Comparison of ENCODE assay signal across 8 cellular contexts in genomic region chr15:68817304-68818087, GRCh38. TPM values are rescaled to one million over a fixed set of nuclear protein-coding genes. Genes with fewer than 3 reads are reported as not detected.
DNase-seq lines count a peak whose midpoint lies in the region; ATAC-seq and TF ChIP-seq lines count a peak whose summit lies in the region.

No MANE protein-coding gene starts in this region.

- RAD21 ChIA-PET in HCT116 (lab: Charles Lee; ENCODE audit: low non-redundant PET in 1 of 2, low total read pairs in 2 of 2, uncharacterized antibody in 2 of 2, unreplicated experiment in 2 of 2): interaction anchor here in 1 of 2 experiments (0.7 kb wide), 1 partner anchor 93 kb away, joined by 3 read pairs; no protein-coding TSS in a partner anchor

- peak overlapping the region; percentile 99 for H3K27ac ChIP-seq in DND-41 (ENCODE audit: low read length)
- H3K27ac ChIP-seq in HCT116 (ENCODE audit: low read depth, low read length): peak overlapping the region; percentile 96
- peak overlapping the region; percentile 95 to 100 (median 99) for H3K27ac ChIP-seq in dorsolateral prefrontal cortex
- H3K27ac ChIP-seq in lower lobe of right lung: peak overlapping the region; percentile 99

- TF ChIP-seq RAD21 in HCT116 (IDR thresholded peaks at IDR 0.05; ENCODE audit: low read depth): no peak

- BruUV-seq in HCT116 (replicated peaks; lab: Mats Ljungman, UMichigan): no TSS peak

- H3K9me3 ChIP-seq in DND-41 (ENCODE audit: insufficient read depth, low read length, severe bottlenecking) (no peaks in the 10 kb centered on the region), HCT116 (ENCODE audit: control insufficient read depth in 1 of 2, insufficient read depth in 1 of 2, low read depth in 1 of 2, low read length in 2 of 2) (no peaks in the 10 kb centered on the region), lower lobe of right lung (no peaks in the 10 kb centered on the region)

- peak overlapping the region; percentile 93 to 94; a peak in 3 of 4 replicates for H3K4me3 ChIP-seq in DND-41 (ENCODE audit: low read depth in 1 of 2, low read length in 2 of 2)
- peak overlapping the region; percentile 72 to 82 for H3K4me3 ChIP-seq in HCT116 (replicated peaks in 1 of 2; ENCODE audit: low read depth in 1 of 2, low read length in 2 of 2)
- H3K4me3 ChIP-seq in dorsolateral prefrontal cortex: peak overlapping the region; percentile 68 to 99 (median 91)
- peak overlapping the region; percentile 96 for H3K4me3 ChIP-seq in lower lobe of right lung

- no peaks in the 10 kb centered on the region for H3K9me2 ChIP-seq in HCT116 (ENCODE audit: insufficient read depth)

- H3K36me3 ChIP-seq in DND-41 (ENCODE audit: insufficient read depth, low read length) (peaks cover 43% of the 10 kb centered on the region), HCT116 (ENCODE audit: control insufficient read depth in 1 of 2, insufficient read depth in 2 of 2, low read length in 2 of 2) (0 out of 4 replicates have a peak, but pooled peaks cover 0 to 3% of the 10 kb centered on the region in 2 experiments), lower lobe of right lung (no peaks in the 10 kb centered on the region)

- H3K9ac ChIP-seq in DND-41 (ENCODE audit: low read depth, low read length) (peak overlapping the region; percentile 99), HCT116 (ENCODE audit: low read length) (peak overlapping the region; percentile 91)

- H3K4me1 ChIP-seq in DND-41 (ENCODE audit: insufficient read depth, low read length): peaks cover 32% of the 10 kb centered on the region
- peaks cover 22 to 46% of the 10 kb centered on the region in 2 experiments for H3K4me1 ChIP-seq in HCT116 (ENCODE audit: control insufficient read depth in 1 of 2, insufficient read depth in 2 of 2, low read length in 2 of 2)
- peaks cover 52% of the 10 kb centered on the region for H3K4me1 ChIP-seq in lower lobe of right lung

- DNase-seq in DND-41 (peak; percentile 69), HCT116 (ENCODE audit: low read depth, low spot score) (no peak), NCI-H226 (peak; percentile 43), dorsolateral prefrontal cortex (peak in 7 of 10 donors; percentile 46 to 72 (median 60)), lower lobe of right lung (peak; percentile 85)
- DNase-seq in activated CD4-positive, alpha-beta T cell treated with anti-CD3 and anti-CD28 coated beads, Interleukin-2, amount 50 U/mL, for 48 hours: peak; percentile 71 to 74
- peak; percentile 53 to 63 (median 60) for DNase-seq in stimulated activated CD4-positive, alpha-beta T cell treated with anti-CD3 and anti-CD28 coated beads, TNF-alpha, amount 100 ng/mL, for 24 hours (ENCODE audit: low read depth in 3 of 3)

- H4K20me1 ChIP-seq in DND-41 (ENCODE audit: insufficient read depth, low read length) (peaks cover 53% of the 10 kb centered on the region), HCT116 (ENCODE audit: insufficient read depth) (peaks cover 11% of the 10 kb centered on the region; the same call in 1 of the 2 replicates)

- no peak for TF ChIP-seq CTCF in DND-41 (IDR thresholded peaks at IDR 0.05; ENCODE audit: borderline replicate concordance, extremely low read depth, low read length, poor library complexity, severe bottlenecking)
- no peak for TF ChIP-seq CTCF in HCT116 (IDR thresholded peaks at IDR 0.05 in 2 of 3, conservative IDR thresholded peaks at IDR 0.05 in 1 of 3; ENCODE audit: borderline replicate concordance in 1 of 3, insufficient read depth in 1 of 3, low read depth in 2 of 3, low read length in 2 of 3)
- TF ChIP-seq CTCF in dorsolateral prefrontal cortex (IDR thresholded peaks at IDR 0.05 in 54 of 56, conservative IDR thresholded peaks at IDR 0.05 in 2 of 56; ENCODE audit: low read depth in 1 of 56, partially characterized antibody in 56 of 56): peak in 7 of 56 donors; percentile 4 to 14 (median 10)
- no peak for TF ChIP-seq CTCF in lower lobe of right lung (IDR thresholded peaks at IDR 0.05)

- H3K4me2 ChIP-seq in DND-41 (ENCODE audit: insufficient read depth, low read length): peak overlapping the region; percentile 91
- H3K4me2 ChIP-seq in HCT116 (ENCODE audit: low read length): peak overlapping the region; percentile 96

- CTCF ChIA-PET in HCT116 (lab: Charles Lee): interaction anchor here (1.5 to 1.6 kb wide), 2 partner anchors 13 to 58 kb away, joined by 4 to 7 read pairs; no protein-coding TSS in a partner anchor

- peak; percentile 37 for ATAC-seq in DND-41 (ENCODE audit: insufficient read depth, low read depth)
- peak; percentile 31 for ATAC-seq in HCT116
- peak; percentile 73 for ATAC-seq in lower lobe of right lung
- ATAC-seq in HG03025 (IDR thresholded peaks at IDR 0.05; ENCODE audit: low FRiP score, unreplicated experiment): no peak

- no peaks in the 10 kb centered on the region for H3K27me3 ChIP-seq in DND-41 (ENCODE audit: insufficient read depth, low read length, poor library complexity)
- no peaks in the 10 kb centered on the region for H3K27me3 ChIP-seq in HCT116 (ENCODE audit: insufficient read depth, low read length)
- no peaks in the 10 kb centered on the region for H3K27me3 ChIP-seq in dorsolateral prefrontal cortex
- H3K27me3 ChIP-seq in lower lobe of right lung (ENCODE audit: low read depth): no peaks in the 10 kb centered on the region

- intact Hi-C loops in HCT116 (cut with micrococcal nuclease): no loop called here
- intact Hi-C loops in dorsolateral prefrontal cortex (cut with DNase I): loop anchor here (1.0 to 5.0 kb wide), 6 partner anchors 21 to 265 kb away; no protein-coding TSS in a partner anchor
- intact Hi-C loops in lower lobe of right lung (cut with DNase I): no loop called here

- TF ChIP-seq POLR2A in HCT116 (IDR thresholded peaks at IDR 0.05; ENCODE audit: borderline replicate concordance, extremely low read depth, insufficient read depth, insufficient read length): no peak

- peaks cover 98% of the 10 kb centered on the region for H3K79me2 ChIP-seq in DND-41 (ENCODE audit: insufficient read depth, low read length)
- peaks cover 94% of the 10 kb centered on the region for H3K79me2 ChIP-seq in HCT116 (ENCODE audit: insufficient read depth, low read length)

- H2AFZ ChIP-seq in DND-41 (ENCODE audit: low read depth, low read length) (peak overlapping the region; percentile 64), HCT116 (ENCODE audit: low read depth, low read length, poor library complexity, severe bottlenecking) (no peak overlapping the region)

- POLR2A ChIA-PET in HCT116 (lab: Charles Lee): no interaction called here

TF ChIP-seq in HCT116, 20 proteins besides CTCF, POLR2A, EP300 and RAD21 (continues in another document):
- TF ChIP-seq ELF1 (IDR thresholded peaks at IDR 0.05; ENCODE audit: borderline replicate concordance, low read depth): no peak
- TF ChIP-seq JUND (IDR thresholded peaks at IDR 0.05): no peak
- TF ChIP-seq EGR1 (IDR thresholded peaks at IDR 0.05; ENCODE audit: low read depth): no peak
- TF ChIP-seq SP1 (IDR thresholded peaks at IDR 0.05; ENCODE audit: low read depth): no peak
- TF ChIP-seq YY1 (IDR thresholded peaks at IDR 0.05; ENCODE audit: extremely low read depth, insufficient replicate concordance, low read depth, low read length): peak; percentile 79
- TF ChIP-seq POLR2AphosphoS5 (IDR thresholded peaks at IDR 0.05; ENCODE audit: low read depth, low read length): peak; percentile 51
- no peak for TF ChIP-seq REST (IDR thresholded peaks at IDR 0.05; ENCODE audit: low read depth)
- no peak for TF ChIP-seq ZBTB33 (IDR thresholded peaks at IDR 0.05; ENCODE audit: extremely low read depth, insufficient replicate concordance, low read length)
- TF ChIP-seq ZNF274 (IDR thresholded peaks at IDR 0.05; ENCODE audit: low read depth, low read length): no peak
- no peak for TF ChIP-seq CBX3 (IDR thresholded peaks at IDR 0.05; ENCODE audit: low read depth)
- peak; percentile 32 for TF ChIP-seq ZFX (IDR thresholded peaks at IDR 0.05)
- TF ChIP-seq CEBPB (IDR thresholded peaks at IDR 0.05; ENCODE audit: low read depth): no peak

RNA-seq across cellular contexts. Expression of gene ANP32A, which starts 3.2 kb away (rescaled TPM):
- 220 TPM for total RNA-seq in HCT116 (2021; ENCODE audit: unreplicated experiment)
- polyA plus RNA-seq in HCT116 (2012): 121 and 151 TPM in 2 replicates
- 100 to 1,000 TPM in 110 of 120 experiments, 10 to 100 TPM in 10; 83.9 to 167 (median 121) TPM for total RNA-seq in dorsolateral prefrontal cortex
- 129 TPM for total RNA-seq in lower lobe of right lung

Comparison
In these comparisons a context has a peak if more than half of its experiments do, and no peak if none do; other contexts are left out.
1. intact Hi-C loops: an anchor here in dorsolateral prefrontal cortex (1.0 to 5.0 kb wide); none called in HCT116 and lower lobe of right lung.